ENCODE assay signal across 8 cellular contexts in genomic region chr9:36166150-36166927, GRCh38. TPM values are rescaled to one million over a fixed set of nuclear protein-coding genes. Genes with fewer than 3 reads are reported as not detected.
DNase-seq lines count a peak whose midpoint lies in the region; ATAC-seq, FAIRE-seq and TF ChIP-seq lines count a peak whose summit lies in the region.

No MANE protein-coding gene starts in this region.

- no peaks in the 10 kb centered on the region for H3K36me3 ChIP-seq in neuronal stem cell (replicated peaks in 1 of 2; ENCODE audit: control insufficient read depth in 2 of 2, insufficient read depth in 2 of 2, low read length in 2 of 2)
- peaks cover 2 to 4% of the 10 kb centered on the region in 2 donors for H3K36me3 ChIP-seq in stomach smooth muscle (ENCODE audit: control insufficient read depth in 2 of 2, insufficient read depth in 2 of 2, low read length in 2 of 2)

- no peak overlapping the region for H3K14ac ChIP-seq in neuronal stem cell (ENCODE audit: low read length)

- peak overlapping the region; percentile 24 for H2BK15ac ChIP-seq in neuronal stem cell (ENCODE audit: low read length)

- H3K23ac ChIP-seq in neuronal stem cell (ENCODE audit: low read depth, low read length, poor library complexity), result no peak overlapping the region

- H3K9ac ChIP-seq in neuronal stem cell (ENCODE audit: low read depth, low read length, poor library complexity) (no peak overlapping the region), stomach smooth muscle (ENCODE audit: low read length in 2 of 2) (peak overlapping the region; percentile 42 to 61)

- TF ChIP-seq RAD21 in Ishikawa (IDR thresholded peaks at IDR 0.05; ENCODE audit: low read depth), result peak; percentile 84

- H3K27ac ChIP-seq in RWPE1 (peak overlapping the region; percentile 7; the same call in 1 of the 2 replicates), neuronal stem cell (replicated peaks; ENCODE audit: low read length) (no peak overlapping the region), stomach smooth muscle (ENCODE audit: low read length) (no peak overlapping the region)

- WGBS in neuronal stem cell (ENCODE audit: extremely low coverage in 2 of 2, insufficient read length in 2 of 2, insufficient replicate concordance in 1 of 2), 2 donors, result no CpG with 5 or more reads among the region's 59 CpGs

- H3K4me1 ChIP-seq in neuronal stem cell (ENCODE audit: control insufficient read depth in 2 of 2, insufficient read depth in 1 of 2, low read depth in 1 of 2, low read length in 2 of 2) (peaks cover 11 to 21% of the 10 kb centered on the region in 2 donors), stomach smooth muscle (ENCODE audit: control insufficient read depth, insufficient read depth, low read length) (peaks cover 23% of the 10 kb centered on the region)

- H4K91ac ChIP-seq in neuronal stem cell (ENCODE audit: low read depth, low read length, poor library complexity), result no peak overlapping the region

- H3K4me3 ChIP-seq in neuronal stem cell (ENCODE audit: low read length in 2 of 2) (peak overlapping the region in 1 of 2 donors; percentile 68), stomach smooth muscle (ENCODE audit: low read length in 2 of 2) (peak overlapping the region; percentile 79 to 82)

- H3K27me3 ChIP-seq in neuronal stem cell (ENCODE audit: control insufficient read depth in 3 of 3, insufficient read depth in 3 of 3, low read depth in 1 of 3, low read length in 3 of 3) (peaks cover 0 to 22% (median 0%) of the 10 kb centered on the region in 3 experiments), stomach smooth muscle (ENCODE audit: control insufficient read depth in 1 of 2, insufficient read depth in 2 of 2, low read length in 2 of 2) (no peaks in the 10 kb centered on the region)

- TF ChIP-seq CTCF in RWPE1 (conservative IDR thresholded peaks at IDR 0.05; ENCODE audit: low read depth), result peak; percentile 100

- TF ChIP-seq EP300 in Ishikawa (IDR thresholded peaks at IDR 0.05; ENCODE audit: borderline replicate concordance), result 0 out of 2 replicates have a peak, but pooled peaks have one; percentile 20

- peak overlapping the region; percentile 53 for H3K4ac ChIP-seq in neuronal stem cell (ENCODE audit: low read length)

- no peak overlapping the region for H2BK12ac ChIP-seq in neuronal stem cell (ENCODE audit: low read length)

- POLR2A ChIA-PET in RWPE1 (lab: Yijun Ruan, JAX; ENCODE audit: low non-redundant PET), result no interaction called here

- ATAC-seq in GM21390 (IDR thresholded peaks at IDR 0.05; ENCODE audit: unreplicated experiment), result peak; percentile 94

- H3K4me2 ChIP-seq in neuronal stem cell (ENCODE audit: insufficient read depth, low read length, poor library complexity, severe bottlenecking), result peak overlapping the region; percentile 67

- no peak overlapping the region for H2BK120ac ChIP-seq in neuronal stem cell (ENCODE audit: low read depth, low read length)

- no peak for FAIRE-seq in frontal cortex (lab: Jason Lieb, UNC)

- H2AK5ac ChIP-seq in neuronal stem cell (ENCODE audit: low read depth, low read length), result peak overlapping the region; percentile 72

- H4K8ac ChIP-seq in neuronal stem cell (ENCODE audit: low read depth, low read length), result no peak overlapping the region

- CTCF ChIA-PET in RWPE1 (lab: Yijun Ruan, JAX), result interaction anchor here (0.6 to 1.7 kb wide), 22 partner anchors 8 to 1523 kb away, joined by 3 to 11 read pairs (median 4); partner anchors contain the start of gene GLIPR2

- no peaks in the 10 kb centered on the region for H3K79me1 ChIP-seq in neuronal stem cell (ENCODE audit: low read depth, low read length)

- peak overlapping the region; percentile 86 for H3K18ac ChIP-seq in neuronal stem cell (ENCODE audit: low read length)

- no peak overlapping the region for H2BK5ac ChIP-seq in neuronal stem cell (ENCODE audit: low read length)

- H3K9me3 ChIP-seq in neuronal stem cell (replicated peaks in 1 of 2; ENCODE audit: control insufficient read depth in 2 of 2, insufficient read depth in 1 of 2, low read depth in 1 of 2, low read length in 2 of 2), result no peaks in the 10 kb centered on the region
- no peaks in the 10 kb centered on the region for H3K9me3 ChIP-seq in stomach smooth muscle (ENCODE audit: control insufficient read depth in 2 of 2, low read length in 2 of 2)

- DNase-seq in COLO668 (lab: John Stamatoyannopoulos, UW; ENCODE audit: unreplicated experiment) (peak; percentile 63), RWPE1 (ENCODE audit: low spot score) (peak; percentile 93), frontal cortex (ENCODE audit: low spot score in 2 of 2) (peak; percentile 84 to 94), neuronal stem cell (ENCODE audit: low spot score) (peak; percentile 74)
- peak; percentile 94 for DNase-seq in activated effector memory CD4-positive, alpha-beta T cell treated with anti-CD3 and anti-CD28 coated beads, Interleukin-2, amount 50 U/mL, for 16 hours

- peak overlapping the region; percentile 89 for H2AFZ ChIP-seq in neuronal stem cell (ENCODE audit: low read length)

TF ChIP-seq in Ishikawa, 13 proteins besides CTCF, POLR2A, EP300 and RAD21:
- TF ChIP-seq EGR1 (IDR thresholded peaks at IDR 0.05), result peak; percentile 58; the same call in 1 of the 2 replicates
- TF ChIP-seq TAF1 (IDR thresholded peaks at IDR 0.05; ENCODE audit: low read depth), result 0 out of 2 replicates have a peak, but pooled peaks have one; percentile 38
- TF ChIP-seq ZBTB7A (IDR thresholded peaks at IDR 0.05; ENCODE audit: low read depth), result peak; percentile 86
- no peak for TF ChIP-seq CREB1 (IDR thresholded peaks at IDR 0.05; ENCODE audit: low read depth)
- TF ChIP-seq MAX (IDR thresholded peaks at IDR 0.05), result peak; percentile 58; the same call in 1 of the 2 replicates
- no peak for TF ChIP-seq YY1 (IDR thresholded peaks at IDR 0.05; ENCODE audit: low read depth)
- 0 out of 2 replicates have a peak, but pooled peaks have one; percentile 11 for TF ChIP-seq USF1 (IDR thresholded peaks at IDR 0.05)
- TF ChIP-seq, protein P1, sequence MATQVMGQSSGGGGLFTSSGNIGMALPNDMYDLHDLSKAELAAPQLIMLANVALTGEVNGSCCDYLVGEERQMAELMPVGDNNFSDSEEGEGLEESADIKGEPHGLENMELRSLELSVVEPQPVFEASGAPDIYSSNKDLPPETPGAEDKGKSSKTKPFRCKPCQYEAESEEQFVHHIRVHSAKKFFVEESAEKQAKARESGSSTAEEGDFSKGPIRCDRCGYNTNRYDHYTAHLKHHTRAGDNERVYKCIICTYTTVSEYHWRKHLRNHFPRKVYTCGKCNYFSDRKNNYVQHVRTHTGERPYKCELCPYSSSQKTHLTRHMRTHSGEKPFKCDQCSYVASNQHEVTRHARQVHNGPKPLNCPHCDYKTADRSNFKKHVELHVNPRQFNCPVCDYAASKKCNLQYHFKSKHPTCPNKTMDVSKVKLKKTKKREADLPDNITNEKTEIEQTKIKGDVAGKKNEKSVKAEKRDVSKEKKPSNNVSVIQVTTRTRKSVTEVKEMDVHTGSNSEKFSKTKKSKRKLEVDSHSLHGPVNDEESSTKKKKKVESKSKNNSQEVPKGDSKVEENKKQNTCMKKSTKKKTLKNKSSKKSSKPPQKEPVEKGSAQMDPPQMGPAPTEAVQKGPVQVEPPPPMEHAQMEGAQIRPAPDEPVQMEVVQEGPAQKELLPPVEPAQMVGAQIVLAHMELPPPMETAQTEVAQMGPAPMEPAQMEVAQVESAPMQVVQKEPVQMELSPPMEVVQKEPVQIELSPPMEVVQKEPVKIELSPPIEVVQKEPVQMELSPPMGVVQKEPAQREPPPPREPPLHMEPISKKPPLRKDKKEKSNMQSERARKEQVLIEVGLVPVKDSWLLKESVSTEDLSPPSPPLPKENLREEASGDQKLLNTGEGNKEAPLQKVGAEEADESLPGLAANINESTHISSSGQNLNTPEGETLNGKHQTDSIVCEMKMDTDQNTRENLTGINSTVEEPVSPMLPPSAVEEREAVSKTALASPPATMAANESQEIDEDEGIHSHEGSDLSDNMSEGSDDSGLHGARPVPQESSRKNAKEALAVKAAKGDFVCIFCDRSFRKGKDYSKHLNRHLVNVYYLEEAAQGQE (IDR thresholded peaks at IDR 0.05; ENCODE audit: low read depth), result no peak
- TF ChIP-seq CEBPB (IDR thresholded peaks at IDR 0.05), result peak; percentile 17; the same call in 1 of the 2 replicates
- TF ChIP-seq TCF12 (IDR thresholded peaks at IDR 0.05; ENCODE audit: low read depth), result peak; percentile 49; the same call in 1 of the 2 replicates
- no peak for TF ChIP-seq TEAD4 (IDR thresholded peaks at IDR 0.05)
- peak; percentile 39; the same call in 1 of the 2 replicates for TF ChIP-seq NFIC (IDR thresholded peaks at IDR 0.05)
- no peak for TF ChIP-seq FOXM1 (IDR thresholded peaks at IDR 0.05; ENCODE audit: borderline replicate concordance, low read depth)

RNA-seq across cellular contexts. Expression of gene CCIN, which starts 2.8 kb away (rescaled TPM):
- total RNA-seq in frontal cortex, result not detected
- 0.03 TPM for polyA plus RNA-seq in neuronal stem cell (2013, experiment 1 of 2)
- polyA plus RNA-seq in neuronal stem cell (2013, experiment 2 of 2), result 0.03 TPM

RNA-seq across cellular contexts. Expression of gene CLTA, which starts 24.4 kb away (rescaled TPM):
- total RNA-seq in frontal cortex, result 152 TPM
- 191 TPM for polyA plus RNA-seq in neuronal stem cell (2013, experiment 1 of 2)
- 183 TPM for polyA plus RNA-seq in neuronal stem cell (2013, experiment 2 of 2)

RNA-seq across cellular contexts. Expression of gene GLIPR2, which starts 29.8 kb away (rescaled TPM):
- total RNA-seq in frontal cortex, result 8.6 TPM
- polyA plus RNA-seq in neuronal stem cell (2013, experiment 1 of 2), result 29.4 TPM
- polyA plus RNA-seq in neuronal stem cell (2013, experiment 2 of 2), result 30.0 TPM
